ENCODE assay signal across 1 cellular context in genomic region chr3:112676659-112677234, GRCh38.
TF ChIP-seq lines count a peak whose summit lies in the region.

No MANE protein-coding gene starts in this region.

TF ChIP-seq in GM12878, 131 proteins besides CTCF, POLR2A, EP300 and RAD21 (continued from another document):
- TF ChIP-seq ATF2 (IDR thresholded peaks at IDR 0.05; ENCODE audit: low read length), result peak; percentile 100
- TF ChIP-seq ETV6 (conservative IDR thresholded peaks at IDR 0.05 in 1 of 2, IDR thresholded peaks at IDR 0.05 in 1 of 2; ENCODE audit: borderline replicate concordance in 1 of 2, low read depth in 1 of 2), result peak in 1 of 2 experiments; percentile 99; a peak in 2 of 4 replicates
- no peak for TF ChIP-seq BCLAF1 (IDR thresholded peaks at IDR 0.05)
- TF ChIP-seq GATAD2B (conservative IDR thresholded peaks at IDR 0.05; ENCODE audit: low read depth), result peak; percentile 99
- no peak; the same call in 1 of the 2 replicates for TF ChIP-seq HDAC2 (IDR thresholded peaks at IDR 0.05)
- 0 out of 2 replicates have a peak, but pooled peaks have one; percentile 77 for TF ChIP-seq HSF1 (IDR thresholded peaks at IDR 0.05; ENCODE audit: low read depth, low read length)
- TF ChIP-seq PRDM15 (CRISPR knock-in tag; IDR thresholded peaks at IDR 0.05), result no peak
- TF ChIP-seq HDGF (IDR thresholded peaks at IDR 0.05), result no peak
- no peak for TF ChIP-seq E2F8 (IDR thresholded peaks at IDR 0.05; ENCODE audit: low read depth, partially characterized antibody)
- TF ChIP-seq JUNB (IDR thresholded peaks at IDR 0.05), result peak; percentile 100
- TF ChIP-seq MTA3 (IDR thresholded peaks at IDR 0.05; ENCODE audit: borderline replicate concordance, low read length), result peak; percentile 99
- peak; percentile 98 for TF ChIP-seq POU2F2 (IDR thresholded peaks at IDR 0.05; ENCODE audit: borderline replicate concordance, low read depth, low read length)
- TF ChIP-seq SUZ12 (IDR thresholded peaks at IDR 0.05; ENCODE audit: unreplicated experiment), result no peak
- peak; percentile 100 for TF ChIP-seq NFIC (IDR thresholded peaks at IDR 0.05; ENCODE audit: low read depth, low read length)
- TF ChIP-seq KDM1A (IDR thresholded peaks at IDR 0.05; ENCODE audit: borderline replicate concordance), result no peak
- no peak for TF ChIP-seq TAF1 (IDR thresholded peaks at IDR 0.05; ENCODE audit: borderline replicate concordance, low read depth, low read length)
- TF ChIP-seq CEBPZ (IDR thresholded peaks at IDR 0.05; ENCODE audit: low read depth, low read length), result no peak
- peak; percentile 91 for TF ChIP-seq RELB (IDR thresholded peaks at IDR 0.05; ENCODE audit: low read depth)
- no peak for TF ChIP-seq RBBP5 (conservative IDR thresholded peaks at IDR 0.05)
- peak; percentile 73; the same call in 1 of the 2 replicates for TF ChIP-seq MYB (IDR thresholded peaks at IDR 0.05; ENCODE audit: borderline replicate concordance, low read depth, low read length)
- TF ChIP-seq USF1 (IDR thresholded peaks at IDR 0.05; ENCODE audit: borderline replicate concordance, extremely low read length, insufficient read depth, low read depth, low read length), result no peak
- no peak for TF ChIP-seq BRCA1 (IDR thresholded peaks at IDR 0.05; ENCODE audit: low read depth, low read length)
- 0 out of 2 replicates have a peak, but pooled peaks have one; percentile 13 for TF ChIP-seq NKRF (conservative IDR thresholded peaks at IDR 0.05)
- no peak for TF ChIP-seq USF2 (IDR thresholded peaks at IDR 0.05; ENCODE audit: borderline replicate concordance, low read depth, low read length)
- peak; percentile 63; the same call in 1 of the 2 replicates for TF ChIP-seq YY1 (IDR thresholded peaks at IDR 0.05; ENCODE audit: low read depth, low read length)
- TF ChIP-seq ZNF622 (IDR thresholded peaks at IDR 0.05), result no peak
- TF ChIP-seq NR2C2 (IDR thresholded peaks at IDR 0.05; ENCODE audit: borderline replicate concordance, control insufficient read depth, insufficient read length, low read depth), result no peak
- 0 out of 2 replicates have a peak, but pooled peaks have one; percentile 54 for TF ChIP-seq ZBTB33 (IDR thresholded peaks at IDR 0.05)
